In the genomic region with DNA sequence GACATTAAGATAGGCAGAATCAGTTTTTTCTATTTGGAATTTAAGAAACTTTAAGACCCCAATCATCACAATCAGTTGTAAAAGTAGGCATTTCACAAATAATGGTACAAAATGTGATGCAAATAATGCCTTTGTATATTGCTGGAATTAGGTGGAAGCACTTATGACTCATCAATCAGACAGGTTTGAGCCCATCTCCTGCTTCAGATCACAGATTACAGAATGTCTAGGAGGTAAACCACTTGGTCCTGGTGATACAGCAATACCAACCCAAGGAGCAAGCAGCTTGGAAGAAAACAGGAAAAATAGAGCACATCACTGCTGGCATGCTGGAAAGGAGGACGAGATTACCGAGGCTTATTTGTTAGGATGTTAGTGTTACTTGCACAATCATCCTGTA, we compare ENCODE assay signal across 21 cellular contexts. TPM values are rescaled to one million over a fixed set of nuclear protein-coding genes. Genes with fewer than 3 reads are reported as not detected.
"Had no signal": no experiment of that assay in that cellular context is flagged by ENCODE, and none has a peak within 500 bp of the region (broad histone marks: within the 10 kb centered on the region; RNA-seq: fewer than 3 reads in every experiment).

No MANE protein-coding gene starts in this region.

- H3K4me1 ChIP-seq: heart left ventricle, spleen, tibial artery, upper lobe of left lung, uterus had no signal

- ATAC-seq: effector memory CD8-positive, alpha-beta T cell; heart left ventricle; left lobe of liver; mucosa of descending colon; naive thymus-derived CD8-positive, alpha-beta T cell; sciatic nerve; stimulated activated memory B cell treated with anti-CD40 and anti-IgM and Interleukin-4, amounts not matched to agents 10 μg/mL and 1 μg/mL and 100 μg/mL, for 72 hours had no signal

- H3K36me3 ChIP-seq: heart left ventricle, neutrophil, spleen, tibial artery, upper lobe of left lung, uterus had no signal

- H3K27ac Mint-ChIP-seq: effector memory CD8-positive, alpha-beta T cell; naive thymus-derived CD8-positive, alpha-beta T cell; stimulated activated memory B cell treated with anti-CD40 and anti-IgM and Interleukin-4, amounts not matched to agents 10 μg/mL and 1 μg/mL and 100 μg/mL, for 72 hours; stimulated activated naive CD8-positive, alpha-beta T cell treated with anti-CD3 and anti-CD28 coated beads, Interleukin-15, Interleukin-2, amounts not matched to agents 100 ng/mL and 50 ng/mL, for 24 hours had no signal

- H3K4me1 Mint-ChIP-seq: stimulated activated memory B cell treated with anti-CD40 and anti-IgM and Interleukin-4, amounts not matched to agents 10 μg/mL and 1 μg/mL and 100 μg/mL, for 72 hours had no signal

- H3K9me3 Mint-ChIP-seq: naive thymus-derived CD8-positive, alpha-beta T cell; stimulated activated naive CD8-positive, alpha-beta T cell treated with anti-CD3 and anti-CD28 coated beads, Interleukin-15, Interleukin-2, amounts not matched to agents 100 ng/mL and 50 ng/mL, for 24 hours had no signal

- H3K36me3 Mint-ChIP-seq: naive thymus-derived CD8-positive, alpha-beta T cell; stimulated activated memory B cell treated with anti-CD40 and anti-IgM and Interleukin-4, amounts not matched to agents 10 μg/mL and 1 μg/mL and 100 μg/mL, for 72 hours had no signal

- H3K4me3 Mint-ChIP-seq: effector memory CD8-positive, alpha-beta T cell; naive thymus-derived CD8-positive, alpha-beta T cell; stimulated activated memory B cell treated with anti-CD40 and anti-IgM and Interleukin-4, amounts not matched to agents 10 μg/mL and 1 μg/mL and 100 μg/mL, for 72 hours; stimulated activated naive CD8-positive, alpha-beta T cell treated with anti-CD3 and anti-CD28 coated beads, Interleukin-15, Interleukin-2, amounts not matched to agents 100 ng/mL and 50 ng/mL, for 24 hours had no signal

- DNase-seq: effector memory CD8-positive, alpha-beta T cell; erythroblast; heart left ventricle; hippocampal formation; kidney glomerular epithelial cell; mucosa of descending colon; naive thymus-derived CD8-positive, alpha-beta T cell; spleen; stimulated activated CD4-positive, alpha-beta T cell treated with anti-CD3 and anti-CD28 coated beads, Interleukin-15, amount 100 ng/mL, for 24 hours; stimulated activated CD4-positive, alpha-beta T cell treated with anti-CD3 and anti-CD28 coated beads, Interleukin-1b, Interleukin-23, amount 100 ng/mL, for 48 hours; stimulated activated CD4-positive, alpha-beta T cell treated with anti-CD3 and anti-CD28 coated beads, Interleukin-4, amount 100 ng/mL, for 24 hours; tibial artery; upper lobe of left lung; uterus had no signal

- H3K27me3 ChIP-seq: heart left ventricle, neutrophil, spleen, tibial artery, upper lobe of left lung, uterus had no signal

- H3K4me3 ChIP-seq: heart left ventricle, mucosa of descending colon, spleen, tibial artery, upper lobe of left lung, uterus had no signal

- H3K9me3 ChIP-seq: heart left ventricle, mucosa of descending colon, neutrophil, spleen, tibial artery, upper lobe of left lung, uterus had no signal

- H3K27me3 Mint-ChIP-seq: stimulated activated naive CD8-positive, alpha-beta T cell treated with anti-CD3 and anti-CD28 coated beads, Interleukin-15, Interleukin-2, amounts not matched to agents 100 ng/mL and 50 ng/mL, for 24 hours had no signal

- H3K27ac ChIP-seq: heart left ventricle, neutrophil, spleen, tibial artery, upper lobe of left lung, uterus had no signal

RNA-seq across cellular contexts. Expression of a gene that starts 57.6 kb away (rescaled TPM):
- total RNA-seq: glomerular endothelial cell; heart left ventricle; left lobe of liver; naive thymus-derived CD8-positive, alpha-beta T cell; upper lobe of left lung had no signal
- polyA plus RNA-seq: heart left ventricle, neural cell had no signal
